In genomic region chr3:111924283-111924682, GRCh38 we compare ENCODE assay signal across 13 cellular contexts. TPM values are rescaled to one million over a fixed set of nuclear protein-coding genes. Genes with fewer than 3 reads are reported as not detected.
A peak's percentile ranks its signal among the peaks of the same experiment; 100 is the strongest.
DNase-seq lines count a peak whose midpoint lies in the region; ATAC-seq, FAIRE-seq and TF ChIP-seq lines count a peak whose summit lies in the region.
"Had no signal": no experiment of that assay in that cellular context is flagged by ENCODE, and none has a peak within 500 bp of the region (broad histone marks: within the 10 kb centered on the region; RNA-seq: fewer than 3 reads in every experiment).

No MANE protein-coding gene starts in this region.

- peak; percentile 17 for FAIRE-seq in keratinocyte (lab: Jason Lieb, UNC)

- peak overlapping the region; percentile 24 for H3K9ac ChIP-seq in keratinocyte (ENCODE audit: control insufficient read depth, extremely low read depth, insufficient read depth, low read length)

- H3K36me3 ChIP-seq in keratinocyte (ENCODE audit: control insufficient read depth in 2 of 2, extremely low read depth in 1 of 2, insufficient read depth in 2 of 2, low read length in 2 of 2) (peaks cover 29 to 66% of the 10 kb centered on the region in 2 experiments), thyroid gland (no peaks in the 10 kb centered on the region)

- H3K27me3 ChIP-seq in keratinocyte (ENCODE audit: control insufficient read depth, extremely low read depth, insufficient read depth, low read length) (no peaks in the 10 kb centered on the region), thyroid gland (no peaks in the 10 kb centered on the region)
- H3K27me3 ChIP-seq: hepatocyte had no signal

- peaks cover 28% of the 10 kb centered on the region for H3K4me1 ChIP-seq in keratinocyte (ENCODE audit: control insufficient read depth, extremely low read depth, insufficient read depth, low read length)
- peaks cover 0 to 8% of the 10 kb centered on the region in 2 donors for H3K4me1 ChIP-seq in thyroid gland

- peak; percentile 79 for DNase-seq in NCI-H1092 treated with DMSO at 0.1 percent for 48 hours (lab: John Stamatoyannopoulos, UW)
- no peak for DNase-seq in keratinocyte (ENCODE audit: low read depth, low spot score)
- DNase-seq in thyroid gland, result peak; percentile 22 to 74
- DNase-seq in amniotic stem cell (lab: John Stamatoyannopoulos, UW), result no peak
- no peak for DNase-seq in natural killer cell treated with Interleukin-12 subunit alpha and Interleukin-12 subunit beta and Interleukin-15 and Interleukin-18, amount 100 ng/mL, for 72 hours (ENCODE audit: low spot score)
- no peak for DNase-seq in activated naive CD4-positive, alpha-beta T cell treated with Interleukin-2 at 50 U/mL for 16 hours
- DNase-seq: activated T-cell treated with anti-CD3 and anti-CD28 coated beads, Interleukin-2, amount 50 U/mL, for 4 hours; cerebellar nuclear complex; HCEC 1CT; T1000 had no signal

- H3K79me2 ChIP-seq in keratinocyte (ENCODE audit: control insufficient read depth, insufficient read depth, low read length), result peaks cover 36% of the 10 kb centered on the region

- no peak for ATAC-seq in natural killer cell treated with Interleukin-12 subunit alpha and Interleukin-12 subunit beta and Interleukin-15 and Interleukin-18, amount 100 ng/mL, for 72 hours
- no peak for ATAC-seq in HG03354 (IDR thresholded peaks at IDR 0.05; ENCODE audit: poor library complexity, severe bottlenecking, unreplicated experiment)
- ATAC-seq: activated T-cell treated with anti-CD3 and anti-CD28 coated beads, Interleukin-2, amount 50 U/mL, for 4 hours had no signal

- H3K9me3 ChIP-seq in keratinocyte (ENCODE audit: control insufficient read depth, low read depth, low read length) (no peaks in the 10 kb centered on the region), thyroid gland (no peaks in the 10 kb centered on the region)

- TF ChIP-seq CTCF in VCaP (conservative IDR thresholded peaks at IDR 0.05) (no peak), keratinocyte (optimal IDR thresholded peaks at IDR 0.05 in 1 of 3, IDR thresholded peaks at IDR 0.05 in 1 of 3, conservative IDR thresholded peaks at IDR 0.05 in 1 of 3; ENCODE audit: extremely low read depth in 1 of 3, insufficient read depth in 2 of 3, low read length in 3 of 3) (no peak), thyroid gland (IDR thresholded peaks at IDR 0.05) (no peak)

- peaks cover 0 to 9% of the 10 kb centered on the region in 2 donors for H3K4me1 Mint-ChIP-seq in natural killer cell treated with Interleukin-12 subunit alpha and Interleukin-12 subunit beta and Interleukin-15 and Interleukin-18, amount 100 ng/mL, for 72 hours (ENCODE audit: low read depth in 2 of 2)

- peak overlapping the region; percentile 33 for H3K4me2 ChIP-seq in keratinocyte (ENCODE audit: control insufficient read depth, extremely low read depth, insufficient read depth, low read depth, low read length)
- H3K4me2 ChIP-seq: hepatocyte had no signal

- H3K9me1 ChIP-seq in keratinocyte (ENCODE audit: control insufficient read depth, extremely low read depth, insufficient read depth, low read length), result no peaks in the 10 kb centered on the region

- H3K27me3 Mint-ChIP-seq in natural killer cell treated with Interleukin-12 subunit alpha and Interleukin-12 subunit beta and Interleukin-15 and Interleukin-18, amount 100 ng/mL, for 72 hours, result no peaks in the 10 kb centered on the region

- no peak overlapping the region for H3K4me3 Mint-ChIP-seq in natural killer cell treated with Interleukin-12 subunit alpha and Interleukin-12 subunit beta and Interleukin-15 and Interleukin-18, amount 100 ng/mL, for 72 hours
- H3K4me3 Mint-ChIP-seq: activated T-cell treated with anti-CD3 and anti-CD28 coated beads, Interleukin-2, amount 50 U/mL, for 4 hours had no signal

- intact Hi-C loops in thyroid gland (cut with DNase I), result no loop called here

- dilution Hi-C loops in keratinocyte (cut with MboI; ENCODE audit: extremely low pct_ligation_motif_present, low sequenced_read_pairs), result no loop called here

- H3K9me3 Mint-ChIP-seq in natural killer cell treated with Interleukin-12 subunit alpha and Interleukin-12 subunit beta and Interleukin-15 and Interleukin-18, amount 100 ng/mL, for 72 hours, result no peaks in the 10 kb centered on the region
- H3K9me3 Mint-ChIP-seq: activated T-cell treated with anti-CD3 and anti-CD28 coated beads, Interleukin-2, amount 50 U/mL, for 4 hours had no signal

- H2AFZ ChIP-seq in keratinocyte (ENCODE audit: control insufficient read depth, low read length), result no peak overlapping the region
- H2AFZ ChIP-seq: hepatocyte had no signal

- H3K27ac ChIP-seq in VCaP (peak overlapping the region; percentile 11; the same call in 1 of the 2 replicates), keratinocyte (ENCODE audit: control insufficient read depth, insufficient read depth, low read length) (peak overlapping the region; percentile 93), thyroid gland (peak overlapping the region in 1 of 3 donors; percentile 26)
- H3K27ac ChIP-seq: hepatocyte had no signal

- H3K27ac Mint-ChIP-seq in natural killer cell treated with Interleukin-12 subunit alpha and Interleukin-12 subunit beta and Interleukin-15 and Interleukin-18, amount 100 ng/mL, for 72 hours, result peak overlapping the region in 1 of 2 donors; percentile 11

- WGBS in thyroid gland, 2 donors, result 23 to 60% methylated on average over 6 of the region's 6 CpGs

- no peaks in the 10 kb centered on the region for H4K20me1 ChIP-seq in keratinocyte (ENCODE audit: control insufficient read depth, extremely low read depth, insufficient read depth, low read length)

- peaks cover 14% of the 10 kb centered on the region for H3K36me3 Mint-ChIP-seq in natural killer cell treated with Interleukin-12 subunit alpha and Interleukin-12 subunit beta and Interleukin-15 and Interleukin-18, amount 100 ng/mL, for 72 hours

- TF ChIP-seq POLR2A in thyroid gland (IDR thresholded peaks at IDR 0.05), result no peak

- no peak overlapping the region for H3K4me3 ChIP-seq in keratinocyte (ENCODE audit: control insufficient read depth in 2 of 3, extremely low read depth in 1 of 3, insufficient read depth in 2 of 3, low read depth in 1 of 3, low read length in 3 of 3)
- no peak overlapping the region for H3K4me3 ChIP-seq in thyroid gland (replicated peaks in 1 of 3)
- H3K4me3 ChIP-seq: hepatocyte had no signal

RNA-seq across cellular contexts. Expression of gene ABHD10, which starts 54.5 kb away (rescaled TPM):
- polyA plus RNA-seq in keratinocyte, result 12.0 to 22.2 TPM (median 13.2 TPM) in 3 replicates
- polyA plus RNA-seq in keratinocyte (2011; ENCODE audit: low read depth), result 3.9 TPM
- 6.9 and 15.9 TPM in 2 replicates for polyA plus RNA-seq in keratinocyte (2011; cell fraction: cytosol; rRNA removed)
- 12.9 and 17.7 TPM in 2 replicates for polyA plus RNA-seq in keratinocyte (2011; cell fraction: nucleus; rRNA removed)
- polyA plus RNA-seq in keratinocyte (2012; ENCODE audit: low replicate concordance), result 7.6 and 11.3 TPM in 2 replicates
- polyA minus RNA-seq in keratinocyte, result 1.7 to 17.9 TPM (median 8.0 TPM) in 3 replicates
- polyA minus RNA-seq in keratinocyte (2011; cell fraction: cytosol; rRNA and poly(A)+ RNA removed), result 16.1 TPM
- polyA minus RNA-seq in keratinocyte (2011; cell fraction: nucleus; rRNA and poly(A)+ RNA removed), result 10.8 and 40.9 TPM in 2 replicates
- total RNA-seq in thyroid gland, result 10 to 100 TPM; 40.8 to 54.9 (median 50.6) TPM
- 10 to 100 TPM; 27.2 to 41.6 TPM for total RNA-seq in natural killer cell treated with Interleukin-12 subunit alpha and Interleukin-12 subunit beta and Interleukin-15 and Interleukin-18, amount 100 ng/mL, for 72 hours

Comparison
In these comparisons a context has a peak if more than half of its experiments do, and no peak if none do; other contexts are left out.
1. DNase-seq: peak in NCI-H1092 treated with DMSO at 0.1 percent for 48 hours (single experiment) and thyroid gland (2 of 2); none in keratinocyte (single experiment), amniotic stem cell (single experiment), natural killer cell treated with Interleukin-12 subunit alpha and Interleukin-12 subunit beta and Interleukin-15 and Interleukin-18, amount 100 ng/mL, for 72 hours (single experiment) and activated naive CD4-positive, alpha-beta T cell treated with Interleukin-2 at 50 U/mL for 16 hours (single experiment).